In the genomic region with DNA sequence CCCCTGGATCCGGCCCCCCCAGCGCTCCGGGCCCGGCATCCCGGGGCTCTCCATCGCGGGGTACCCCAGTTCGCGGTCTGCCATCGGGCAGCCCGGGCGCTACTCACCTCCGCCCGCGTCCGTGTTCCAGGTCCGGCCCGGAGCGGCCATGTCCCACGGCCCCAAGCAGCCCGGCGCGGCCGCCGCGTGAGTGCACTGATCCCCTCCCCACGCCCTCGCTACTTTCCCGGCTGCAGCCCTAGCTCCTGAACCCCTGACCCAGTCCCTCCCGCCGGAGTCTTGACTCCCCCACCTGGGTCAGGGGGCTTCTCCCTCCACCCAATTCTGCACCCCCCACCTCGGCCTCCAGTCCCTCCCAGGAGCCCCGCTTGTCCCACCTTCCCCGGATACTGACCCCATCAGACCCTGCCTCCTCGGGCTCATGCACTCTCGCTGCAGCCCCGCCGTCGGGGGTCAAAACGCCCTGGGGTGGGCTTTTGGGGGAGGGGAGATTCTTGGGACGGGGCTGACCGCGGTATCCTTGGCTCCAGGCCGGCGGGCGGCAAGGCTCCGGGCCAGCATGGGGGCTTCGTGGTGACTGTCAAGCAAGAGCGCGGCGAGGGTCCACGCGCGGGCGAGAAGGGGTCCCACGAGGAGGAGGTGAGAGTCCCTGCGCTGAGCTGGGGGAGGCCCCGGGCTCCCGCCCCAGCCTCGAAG, we compare ENCODE assay signal across 8 cellular contexts. TPM values are rescaled to one million over a fixed set of nuclear protein-coding genes. Genes with fewer than 3 reads are reported as not detected.
DNase-seq lines count a peak whose midpoint lies in the region; ATAC-seq and TF ChIP-seq lines count a peak whose summit lies in the region.

No MANE protein-coding gene starts in this region.

- peaks cover 19% of the 10 kb centered on the region for H3K4me1 ChIP-seq in CD4-positive, CD25-positive, alpha-beta regulatory T cell (ENCODE audit: control insufficient read depth, insufficient read depth, low read length, poor library complexity, severe bottlenecking)

- no peaks in the 10 kb centered on the region for H3K27me3 ChIP-seq in CD4-positive, CD25-positive, alpha-beta regulatory T cell (ENCODE audit: control insufficient read depth, insufficient read depth, low read length)

- no peaks in the 10 kb centered on the region for H3K9me3 Mint-ChIP-seq in CD4-positive, CD25-positive, alpha-beta regulatory T cell
- H3K9me3 Mint-ChIP-seq in endothelial cell (ENCODE audit: unreplicated experiment) (no peaks in the 10 kb centered on the region), nephron progenitor cell (no peaks in the 10 kb centered on the region)

- H3K27ac ChIP-seq in CD4-positive, CD25-positive, alpha-beta regulatory T cell (ENCODE audit: insufficient read depth, low read length, poor library complexity, severe bottlenecking), result peak overlapping the region; percentile 67

- no peaks in the 10 kb centered on the region for H3K9me3 ChIP-seq in CD4-positive, CD25-positive, alpha-beta regulatory T cell (ENCODE audit: control insufficient read depth in 2 of 2, low read length in 2 of 2)

- no peak overlapping the region for H3K4me3 ChIP-seq in CD4-positive, CD25-positive, alpha-beta regulatory T cell (ENCODE audit: low read depth, low read length)

- TF ChIP-seq CTCF in endothelial cell (IDR thresholded peaks at IDR 0.05; ENCODE audit: unreplicated experiment) (no peak), nephron progenitor cell (IDR thresholded peaks at IDR 0.05) (no peak), GM20000 (IDR thresholded peaks at IDR 0.05; ENCODE audit: extremely low read depth, missing control alignments) (no peak)

- H3K27ac Mint-ChIP-seq in CD4-positive, CD25-positive, alpha-beta regulatory T cell, result peak overlapping the region in 1 of 3 donors; percentile 75
- H3K27ac Mint-ChIP-seq in endothelial cell (ENCODE audit: unreplicated experiment) (no peak overlapping the region), nephron progenitor cell (no peak overlapping the region)

- H3K4me3 Mint-ChIP-seq in CD4-positive, CD25-positive, alpha-beta regulatory T cell, result peak overlapping the region; percentile 71 to 90 (median 84)
- H3K4me3 Mint-ChIP-seq in endothelial cell (ENCODE audit: unreplicated experiment) (peak overlapping the region; percentile 84), nephron progenitor cell (peak overlapping the region; percentile 79)

- H3K27me3 Mint-ChIP-seq in CD4-positive, CD25-positive, alpha-beta regulatory T cell, result no peaks in the 10 kb centered on the region
- H3K27me3 Mint-ChIP-seq in endothelial cell (ENCODE audit: unreplicated experiment) (peaks cover 20% of the 10 kb centered on the region), nephron progenitor cell (ENCODE audit: low read depth, poor library complexity) (peaks cover 43% of the 10 kb centered on the region)

- H3K4me1 Mint-ChIP-seq in CD4-positive, CD25-positive, alpha-beta regulatory T cell, result peaks cover 0 to 22% (median 8%) of the 10 kb centered on the region in 4 donors
- H3K4me1 Mint-ChIP-seq in endothelial cell (ENCODE audit: unreplicated experiment) (peaks cover 12% of the 10 kb centered on the region), nephron progenitor cell (peaks cover 41% of the 10 kb centered on the region)

- H3K36me3 ChIP-seq in CD4-positive, CD25-positive, alpha-beta regulatory T cell (ENCODE audit: control insufficient read depth, insufficient read depth, low read length), result no peaks in the 10 kb centered on the region

- DNase-seq in CD4-positive, CD25-positive, alpha-beta regulatory T cell, result no peak
- no peak for DNase-seq in endothelial cell (ENCODE audit: low spot score)
- DNase-seq in nephron progenitor cell, result peak; percentile 54
- DNase-seq in OCI-M2 (lab: John Stamatoyannopoulos, UW; ENCODE audit: unreplicated experiment), result no peak
- no peak for DNase-seq in GDM1 (lab: John Stamatoyannopoulos, UW)
- no peak for DNase-seq in GM20000 (ENCODE audit: low spot score)

- peaks cover 7% of the 10 kb centered on the region for H3K36me3 Mint-ChIP-seq in CD4-positive, CD25-positive, alpha-beta regulatory T cell
- H3K36me3 Mint-ChIP-seq in endothelial cell (ENCODE audit: low read depth, unreplicated experiment) (peaks cover 12% of the 10 kb centered on the region), nephron progenitor cell (ENCODE audit: low read depth) (peaks cover 20% of the 10 kb centered on the region)

- ATAC-seq in CD4-positive, CD25-positive, alpha-beta regulatory T cell (ENCODE audit: low read depth in 2 of 2), result no peak
- peak; percentile 7 for ATAC-seq in GM21723 (IDR thresholded peaks at IDR 0.05; ENCODE audit: unreplicated experiment)

TF ChIP-seq in PFSK-1, 5 proteins besides CTCF, POLR2A, EP300 and RAD21:
- 0 out of 2 replicates have a peak, but pooled peaks have one; percentile 9 for TF ChIP-seq TAF1 (IDR thresholded peaks at IDR 0.05; ENCODE audit: borderline replicate concordance, insufficient read depth, low read length)
- TF ChIP-seq POLR2AphosphoS5 (IDR thresholded peaks at IDR 0.05; ENCODE audit: low read depth, low read length), result 0 out of 2 replicates have a peak, but pooled peaks have one; percentile 3
- TF ChIP-seq FOXP2 (optimal IDR thresholded peaks at IDR 0.05; ENCODE audit: borderline replicate concordance, extremely low read depth, extremely low read length, insufficient read depth), result no peak

RNA-seq across cellular contexts. Expression of a gene that starts 0.6 kb away (rescaled TPM):
- 47.8 TPM for total RNA-seq in CD4-positive, CD25-positive, alpha-beta regulatory T cell
- 10 to 100 TPM; 35.4 to 49.3 (median 40.6) TPM for polyA plus RNA-seq in CD4-positive, CD25-positive, alpha-beta regulatory T cell
- polyA plus RNA-seq in PFSK-1 (2012; ENCODE audit: insufficient read length, low read depth), result 60.2 TPM
- total RNA-seq in endothelial cell (ENCODE audit: unreplicated experiment), result 77.2 TPM

RNA-seq across cellular contexts. Expression of a gene that starts 12.0 kb away (rescaled TPM):
- total RNA-seq in CD4-positive, CD25-positive, alpha-beta regulatory T cell, result 0.52 TPM
- polyA plus RNA-seq in CD4-positive, CD25-positive, alpha-beta regulatory T cell, result under 1 TPM in 1 of 4 donors, not detected in 3; 0.10 TPM
- polyA plus RNA-seq in PFSK-1 (2012; ENCODE audit: insufficient read length, low read depth), result 8.9 TPM
- total RNA-seq in endothelial cell (ENCODE audit: unreplicated experiment), result 11.0 TPM

RNA-seq across cellular contexts. Expression of a gene that starts 15.9 kb away (rescaled TPM):
- total RNA-seq in CD4-positive, CD25-positive, alpha-beta regulatory T cell, result 63.8 TPM
- polyA plus RNA-seq in CD4-positive, CD25-positive, alpha-beta regulatory T cell, result 10 to 100 TPM; 28.5 to 39.8 (median 33.7) TPM
- 175 TPM for polyA plus RNA-seq in PFSK-1 (2012; ENCODE audit: insufficient read length, low read depth)
- total RNA-seq in endothelial cell (ENCODE audit: unreplicated experiment), result 54.5 TPM

RNA-seq across cellular contexts. Expression of a gene that starts 33.4 kb away (rescaled TPM):
- total RNA-seq in CD4-positive, CD25-positive, alpha-beta regulatory T cell, result 1.7 TPM
- polyA plus RNA-seq in CD4-positive, CD25-positive, alpha-beta regulatory T cell, result under 1 TPM in 3 of 4 donors, not detected in 1; 0.19 to 0.85 (median 0.61) TPM
- polyA plus RNA-seq in PFSK-1 (2012; ENCODE audit: insufficient read length, low read depth), result 1.6 TPM
- total RNA-seq in endothelial cell (ENCODE audit: unreplicated experiment), result 7.3 TPM

RNA-seq across cellular contexts. Expression of a gene that starts 34.3 kb away (rescaled TPM):
- total RNA-seq in CD4-positive, CD25-positive, alpha-beta regulatory T cell, result 10.9 TPM
- under 1 TPM in 1 of 4 donors, not detected in 3; 0.44 TPM for polyA plus RNA-seq in CD4-positive, CD25-positive, alpha-beta regulatory T cell
- 9.4 TPM for polyA plus RNA-seq in PFSK-1 (2012; ENCODE audit: insufficient read length, low read depth)
- 1.4 TPM for total RNA-seq in endothelial cell (ENCODE audit: unreplicated experiment)
